ENCODE assay signal across 12 cellular contexts in the genomic region with DNA sequence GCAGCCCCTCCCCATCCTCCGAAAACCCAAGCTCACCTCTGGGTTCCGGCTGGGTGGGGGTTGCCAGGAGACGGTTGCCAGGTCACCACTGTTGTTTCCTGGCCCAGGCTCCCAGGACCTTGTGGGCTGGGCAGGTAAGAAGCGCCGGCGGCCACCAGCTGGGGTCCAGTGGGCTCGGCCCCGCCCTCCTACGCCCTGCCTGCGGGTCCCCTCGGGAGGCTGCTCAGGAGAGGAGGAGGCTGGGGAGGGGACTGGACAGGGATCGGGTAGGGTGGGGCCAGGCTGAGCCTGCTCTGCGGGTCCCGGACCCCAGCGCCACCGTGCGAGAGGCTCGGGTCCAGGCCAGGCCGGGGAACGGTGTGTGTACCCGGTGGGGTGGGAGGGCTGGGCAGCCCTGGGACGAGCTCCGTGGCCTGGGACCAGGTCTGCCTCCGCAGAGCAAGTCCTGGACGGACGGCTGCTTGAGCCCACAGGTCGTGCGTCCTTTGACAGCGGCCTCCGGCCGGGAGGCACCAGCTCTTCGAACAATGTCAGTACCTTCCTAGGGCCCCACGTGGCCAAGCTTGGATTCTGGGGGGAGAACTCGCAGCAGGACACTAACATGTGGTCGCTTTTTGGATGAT. TPM values are rescaled to one million over a fixed set of nuclear protein-coding genes. Genes with fewer than 3 reads are reported as not detected.
A peak's percentile ranks its signal among the peaks of the same experiment; 100 is the strongest.
DNase-seq lines count a peak whose midpoint lies in the region; ATAC-seq and TF ChIP-seq lines count a peak whose summit lies in the region.
"Had no signal": no experiment of that assay in that cellular context is flagged by ENCODE, and none has a peak within 500 bp of the region (broad histone marks: within the 10 kb centered on the region; RNA-seq: fewer than 3 reads in every experiment).

A gene with protein sequence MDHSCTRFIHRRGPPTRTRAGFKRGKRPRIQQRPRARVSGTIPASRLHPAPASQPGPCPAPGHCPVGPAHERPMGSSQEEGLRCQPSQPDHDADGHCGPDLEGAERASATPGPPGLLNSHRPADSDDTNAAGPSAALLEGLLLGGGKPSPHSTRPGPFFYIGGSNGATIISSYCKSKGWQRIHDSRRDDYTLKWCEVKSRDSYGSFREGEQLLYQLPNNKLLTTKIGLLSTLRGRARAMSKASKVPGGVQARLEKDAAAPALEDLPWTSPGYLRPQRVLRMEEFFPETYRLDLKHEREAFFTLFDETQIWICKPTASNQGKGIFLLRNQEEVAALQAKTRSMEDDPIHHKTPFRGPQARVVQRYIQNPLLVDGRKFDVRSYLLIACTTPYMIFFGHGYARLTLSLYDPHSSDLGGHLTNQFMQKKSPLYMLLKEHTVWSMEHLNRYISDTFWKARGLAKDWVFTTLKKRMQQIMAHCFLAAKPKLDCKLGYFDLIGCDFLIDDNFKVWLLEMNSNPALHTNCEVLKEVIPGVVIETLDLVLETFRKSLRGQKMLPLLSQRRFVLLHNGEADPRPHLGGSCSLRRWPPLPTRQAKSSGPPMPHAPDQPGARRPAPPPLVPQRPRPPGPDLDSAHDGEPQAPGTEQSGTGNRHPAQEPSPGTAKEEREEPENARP (plus strand): TSS at position 88 of the 623 bp plus-strand sequence. CDS start 5,336 bp downstream, outside the sequence.

- H3K4me3 Mint-ChIP-seq in activated T-helper 2 cell treated with anti-CD3 and anti-CD28 coated beads, Interferon-gamma antibody, Interleukin-2, Interleukin-4, amounts not matched to agents 10 μg/mL and 5 μg/mL and 100 μg/mL, durations not matched to agents 14 hours and 24 hours and 36 hours (ENCODE audit: low read depth) = no peak within 1 kb of the TSS

- no peaks in the 10 kb centered on the region for H3K36me3 Mint-ChIP-seq in activated T-helper 2 cell treated with anti-CD3 and anti-CD28 coated beads, Interferon-gamma antibody, Interleukin-2, Interleukin-4, amounts not matched to agents 10 μg/mL and 5 μg/mL and 100 μg/mL, durations not matched to agents 14 hours and 24 hours and 36 hours (ENCODE audit: low read depth)

- DNase-seq in Right ventricle myocardium superior (peak; percentile 38), right atrium auricular region (ENCODE audit: low spot score) (no peak), islet precursor cell (peak; percentile 72), upper lobe of right lung (no peak), DMS153 (lab: John Stamatoyannopoulos, UW) (no peak), NCI-H2227 (lab: John Stamatoyannopoulos, UW; ENCODE audit: unreplicated experiment) (no peak)
- DNase-seq in activated T-helper 2 cell treated with anti-CD3 and anti-CD28 coated beads, Interferon-gamma antibody, Interleukin-2, Interleukin-4, amounts not matched to agents 10 μg/mL and 5 μg/mL and 100 μg/mL, durations not matched to agents 14 hours and 24 hours and 36 hours (ENCODE audit: low spot score) = peak; percentile 61
- DNase-seq: Karpas-422 had no signal

- no peaks in the 10 kb centered on the region for H3K9me3 Mint-ChIP-seq in activated T-helper 2 cell treated with anti-CD3 and anti-CD28 coated beads, Interferon-gamma antibody, Interleukin-2, Interleukin-4, amounts not matched to agents 10 μg/mL and 5 μg/mL and 100 μg/mL, durations not matched to agents 14 hours and 24 hours and 36 hours

- intact Hi-C loops in Right ventricle myocardium superior (cut with DNase I) (no loop called here), upper lobe of right lung (cut with DNase I) (no loop called here)
- intact Hi-C loops in activated T-helper 2 cell treated with anti-CD3 and anti-CD28 coated beads, Interferon-gamma antibody, Interleukin-2, Interleukin-4, amounts not matched to agents 10 μg/mL and 5 μg/mL and 100 μg/mL, durations not matched to agents 14 hours and 24 hours and 36 hours (cut with micrococcal nuclease) = no loop called here

- H3K27ac ChIP-seq in right atrium auricular region (no peak within 1 kb of the TSS), upper lobe of right lung (no peak within 1 kb of the TSS)
- H3K27ac ChIP-seq: epithelial cell of prostate had no signal

- H3K4me1 Mint-ChIP-seq in activated T-helper 2 cell treated with anti-CD3 and anti-CD28 coated beads, Interferon-gamma antibody, Interleukin-2, Interleukin-4, amounts not matched to agents 10 μg/mL and 5 μg/mL and 100 μg/mL, durations not matched to agents 14 hours and 24 hours and 36 hours (ENCODE audit: low read depth) = peaks cover 5% of the 10 kb centered on the region

- H3K36me3 ChIP-seq in right atrium auricular region (no peaks in the 10 kb centered on the region), upper lobe of right lung (no peaks in the 10 kb centered on the region)

- H3K27me3 ChIP-seq in right atrium auricular region (peaks cover 0 to 21% of the 10 kb centered on the region in 2 donors), upper lobe of right lung (peaks cover 48% of the 10 kb centered on the region)

- ATAC-seq in Right ventricle myocardium superior (ENCODE audit: poor library complexity) = peak; percentile 18
- ATAC-seq in upper lobe of right lung = peak; percentile 3
- no peak for ATAC-seq in GM19023 (IDR thresholded peaks at IDR 0.05; ENCODE audit: unreplicated experiment)

- H3K4me3 ChIP-seq in right atrium auricular region (no peak within 1 kb of the TSS), upper lobe of right lung (no peak within 1 kb of the TSS)

- TF ChIP-seq CTCF in right atrium auricular region (IDR thresholded peaks at IDR 0.05) = no peak
- TF ChIP-seq CTCF in upper lobe of right lung (IDR thresholded peaks at IDR 0.05) = no peak

- peaks cover 22% of the 10 kb centered on the region for H3K27me3 Mint-ChIP-seq in activated T-helper 2 cell treated with anti-CD3 and anti-CD28 coated beads, Interferon-gamma antibody, Interleukin-2, Interleukin-4, amounts not matched to agents 10 μg/mL and 5 μg/mL and 100 μg/mL, durations not matched to agents 14 hours and 24 hours and 36 hours (ENCODE audit: low read depth)

- H3K27ac Mint-ChIP-seq in activated T-helper 2 cell treated with anti-CD3 and anti-CD28 coated beads, Interferon-gamma antibody, Interleukin-2, Interleukin-4, amounts not matched to agents 10 μg/mL and 5 μg/mL and 100 μg/mL, durations not matched to agents 14 hours and 24 hours and 36 hours = no peak within 1 kb of the TSS

- H3K9me3 ChIP-seq in right atrium auricular region = no peaks in the 10 kb centered on the region
- no peaks in the 10 kb centered on the region for H3K9me3 ChIP-seq in upper lobe of right lung

- H3K4me1 ChIP-seq in right atrium auricular region (peaks cover 0 to 9% of the 10 kb centered on the region in 2 donors), upper lobe of right lung (no peaks in the 10 kb centered on the region)

RNA-seq across cellular contexts. Expression of the gene that starts here (rescaled TPM):
- total RNA-seq in Right ventricle myocardium superior = 0.22 TPM
- total RNA-seq in right atrium auricular region = not detected
- not detected in 2 replicates for total RNA-seq in activated T-helper 2 cell treated with anti-CD3 and anti-CD28 coated beads, Interferon-gamma antibody, Interleukin-2, Interleukin-4, amounts not matched to agents 10 μg/mL and 5 μg/mL and 100 μg/mL, durations not matched to agents 14 hours and 24 hours and 36 hours
- total RNA-seq in upper lobe of right lung = not detected
- total RNA-seq: lung microvascular endothelial cell, urinary bladder had no signal

Comparison
In these comparisons a context has a peak if more than half of its experiments do, and no peak if none do; other contexts are left out.
1. Peak in DNase-seq and ATAC-seq in Right ventricle myocardium superior; RNA of the gene not detected or under 1 TPM.
2. Peak in DNase-seq in activated T-helper 2 cell treated with anti-CD3 and anti-CD28 coated beads, Interferon-gamma antibody, Interleukin-2, Interleukin-4, amounts not matched to agents 10 μg/mL and 5 μg/mL and 100 μg/mL, durations not matched to agents 14 hours and 24 hours and 36 hours; RNA of the gene not detected or under 1 TPM.
3. Peak in ATAC-seq in upper lobe of right lung; RNA of the gene not detected or under 1 TPM.